Comparison of ENCODE assay signal across 16 cellular contexts in genomic region chr1:208496467-208497371, GRCh38.
DNase-seq lines count a peak whose midpoint lies in the region; ATAC-seq, FAIRE-seq and TF ChIP-seq lines count a peak whose summit lies in the region.
"Had no signal": no experiment of that assay in that cellular context is flagged by ENCODE, and none has a peak within 500 bp of the region (broad histone marks: within the 10 kb centered on the region; RNA-seq: fewer than 3 reads in every experiment).

No MANE protein-coding gene starts in this region.

- no peak overlapping the region for H3K27ac ChIP-seq in keratinocyte (ENCODE audit: control insufficient read depth, insufficient read depth, low read length)
- H3K27ac ChIP-seq in thyroid gland = no peak overlapping the region
- H3K27ac ChIP-seq: A549, C4-2B had no signal

- intact Hi-C loops in thyroid gland (cut with DNase I) = no loop called here

- no peak overlapping the region for H3K4me3 ChIP-seq in bronchial epithelial cell (ENCODE audit: low read depth, low read length)
- H3K4me3 ChIP-seq in epithelial cell of esophagus (ENCODE audit: low read length) = no peak overlapping the region
- no peak overlapping the region for H3K4me3 ChIP-seq in keratinocyte (ENCODE audit: control insufficient read depth in 2 of 3, extremely low read depth in 1 of 3, insufficient read depth in 2 of 3, low read depth in 1 of 3, low read length in 3 of 3)
- H3K4me3 ChIP-seq in thyroid gland (replicated peaks in 1 of 3) = no peak overlapping the region
- H3K4me3 ChIP-seq in foreskin fibroblast (ENCODE audit: low read depth in 1 of 2, low read length in 2 of 2) = no peak overlapping the region
- H3K4me3 ChIP-seq: A549, HAP-1 had no signal

- ATAC-seq in HG03039 (IDR thresholded peaks at IDR 0.05; ENCODE audit: unreplicated experiment) = no peak
- ATAC-seq: A549 had no signal

- no peaks in the 10 kb centered on the region for H3K79me2 ChIP-seq in keratinocyte (ENCODE audit: control insufficient read depth, insufficient read depth, low read length)

- DNase-seq in bronchial epithelial cell (ENCODE audit: low read depth) (peak; percentile 83), epithelial cell of esophagus (ENCODE audit: low read depth) (peak; percentile 86), keratinocyte (ENCODE audit: low read depth, low spot score) (peak; percentile 56), thyroid gland (peak; percentile 79 to 83), pons (ENCODE audit: low spot score) (no peak), foreskin fibroblast (no peak)
- DNase-seq in activated CD8-positive, alpha-beta memory T cell treated with anti-CD3 and anti-CD28 coated beads, Interleukin-2, amount 50 U/mL, for 48 hours = no peak
- DNase-seq: BE2C; CD4-positive, alpha-beta memory T cell; DMS79; GOT3 had no signal

- H2AFZ ChIP-seq in keratinocyte (ENCODE audit: control insufficient read depth, low read length) = peak overlapping the region; percentile 12

- dilution Hi-C loops in keratinocyte (cut with MboI; ENCODE audit: extremely low pct_ligation_motif_present, low sequenced_read_pairs) = no loop called here

- no peak for TF ChIP-seq POLR2A in thyroid gland (IDR thresholded peaks at IDR 0.05)

- no peaks in the 10 kb centered on the region for H3K36me3 ChIP-seq in bronchial epithelial cell (ENCODE audit: control insufficient read depth, insufficient read depth, low read length)
- H3K36me3 ChIP-seq in keratinocyte (ENCODE audit: control insufficient read depth in 2 of 2, extremely low read depth in 1 of 2, insufficient read depth in 2 of 2, low read length in 2 of 2) = no peaks in the 10 kb centered on the region
- H3K36me3 ChIP-seq in thyroid gland = no peaks in the 10 kb centered on the region
- H3K36me3 ChIP-seq: BE2C, HAP-1 had no signal

- H3K9me3 ChIP-seq in keratinocyte (ENCODE audit: control insufficient read depth, low read depth, low read length) (no peaks in the 10 kb centered on the region), thyroid gland (no peaks in the 10 kb centered on the region)
- H3K9me3 ChIP-seq: A549, BE2C, HAP-1 had no signal

- no peaks in the 10 kb centered on the region for H3K27me3 ChIP-seq in bronchial epithelial cell (ENCODE audit: control insufficient read depth, insufficient read depth, low read length)
- H3K27me3 ChIP-seq in keratinocyte (ENCODE audit: control insufficient read depth, extremely low read depth, insufficient read depth, low read length) = no peaks in the 10 kb centered on the region
- H3K27me3 ChIP-seq in thyroid gland = no peaks in the 10 kb centered on the region
- H3K27me3 ChIP-seq: BE2C had no signal

- FAIRE-seq in bronchial epithelial cell (lab: Jason Lieb, UNC) (peak; percentile 89), keratinocyte (lab: Jason Lieb, UNC) (peak; percentile 99)
- FAIRE-seq: A549, GM12891 had no signal

- H3K4me2 ChIP-seq in keratinocyte (ENCODE audit: control insufficient read depth, extremely low read depth, insufficient read depth, low read depth, low read length) = no peak overlapping the region
- H3K4me2 ChIP-seq: A549 had no signal

- no peaks in the 10 kb centered on the region for H3K9me1 ChIP-seq in keratinocyte (ENCODE audit: control insufficient read depth, extremely low read depth, insufficient read depth, low read length)

- H3K9ac ChIP-seq in keratinocyte (ENCODE audit: control insufficient read depth, extremely low read depth, insufficient read depth, low read length) = no peak overlapping the region

- no peak for TF ChIP-seq CTCF in bronchial epithelial cell (IDR thresholded peaks at IDR 0.05; ENCODE audit: insufficient read depth, low read length, severe bottlenecking)
- no peak for TF ChIP-seq CTCF in epithelial cell of esophagus (IDR thresholded peaks at IDR 0.05; ENCODE audit: insufficient read depth, low read depth, low read length, missing control alignments)
- TF ChIP-seq CTCF in keratinocyte (optimal IDR thresholded peaks at IDR 0.05 in 1 of 3, IDR thresholded peaks at IDR 0.05 in 1 of 3, conservative IDR thresholded peaks at IDR 0.05 in 1 of 3; ENCODE audit: extremely low read depth in 1 of 3, insufficient read depth in 2 of 3, low read length in 3 of 3) = peak in 1 of 3 experiments; percentile 9
- no peak for TF ChIP-seq CTCF in thyroid gland (IDR thresholded peaks at IDR 0.05)
- TF ChIP-seq CTCF in foreskin fibroblast (IDR thresholded peaks at IDR 0.05; ENCODE audit: low read depth, low read length) = no peak

- WGBS in thyroid gland, 2 donors = 48 to 53% methylated on average over 12 of the region's 12 CpGs

- H3K4me1 ChIP-seq in keratinocyte (ENCODE audit: control insufficient read depth, extremely low read depth, insufficient read depth, low read length) (peaks cover 13% of the 10 kb centered on the region), thyroid gland (peaks cover 5 to 13% of the 10 kb centered on the region in 2 donors)
- H3K4me1 ChIP-seq: A549, HAP-1 had no signal

- no peaks in the 10 kb centered on the region for H4K20me1 ChIP-seq in keratinocyte (ENCODE audit: control insufficient read depth, extremely low read depth, insufficient read depth, low read length)

Comparison
In these comparisons a context has a peak if more than half of its experiments do, and no peak if none do; other contexts are left out.
1. DNase-seq: peak in bronchial epithelial cell (single experiment), epithelial cell of esophagus (single experiment), keratinocyte (single experiment) and thyroid gland (2 of 2); none in pons (single experiment), foreskin fibroblast (0 of 2) and activated CD8-positive, alpha-beta memory T cell treated with anti-CD3 and anti-CD28 coated beads, Interleukin-2, amount 50 U/mL, for 48 hours (single experiment).